In the genomic region with DNA sequence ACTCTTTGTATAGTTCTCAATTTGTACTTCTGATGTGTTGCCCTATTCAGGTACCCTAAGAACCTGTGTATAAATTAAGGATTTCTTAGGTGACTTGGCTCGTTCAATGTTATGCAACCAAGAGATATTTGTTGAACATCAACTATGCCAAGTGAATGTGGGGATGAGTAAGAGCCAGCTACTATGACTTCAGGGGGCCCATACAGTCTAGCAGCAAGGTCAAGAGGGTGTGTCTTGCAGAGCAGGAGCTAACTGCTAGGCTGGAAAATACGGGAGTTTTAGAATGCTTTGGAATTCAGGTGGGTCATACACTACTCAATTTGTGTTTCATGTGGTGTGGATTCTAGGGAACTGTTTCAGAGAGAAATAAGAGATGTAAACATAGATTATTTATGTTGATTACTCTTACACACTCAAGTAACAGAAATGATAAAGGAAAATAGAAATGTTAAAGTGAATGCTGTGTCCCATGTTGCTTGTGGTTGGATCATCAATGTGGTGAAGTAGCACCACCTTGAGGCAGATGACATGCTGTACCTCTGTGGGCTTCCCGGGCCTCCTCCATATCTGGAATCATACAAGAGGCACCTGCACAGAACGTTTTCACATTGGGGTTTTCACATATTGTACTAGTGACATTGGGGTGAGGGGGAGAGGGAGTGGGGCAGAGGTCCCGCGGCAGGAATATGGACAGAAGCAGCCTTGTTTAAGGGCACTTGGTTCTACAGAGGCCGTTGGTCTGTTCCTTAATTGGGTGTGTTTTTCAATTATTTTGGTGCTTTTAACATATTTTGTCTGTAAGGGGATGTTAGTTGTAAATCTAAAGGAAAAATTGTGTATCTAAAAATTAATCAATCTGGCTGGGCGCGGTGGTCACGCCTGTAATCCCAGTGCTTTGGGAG, we compare ENCODE assay signal across 8 cellular contexts. TPM values are rescaled to one million over a fixed set of nuclear protein-coding genes. Genes with fewer than 3 reads are reported as not detected.
A peak's percentile ranks its signal among the peaks of the same experiment; 100 is the strongest.
DNase-seq lines count a peak whose midpoint lies in the region; FAIRE-seq and TF ChIP-seq lines count a peak whose summit lies in the region.

No MANE protein-coding gene starts in this region.

- H3K27me3 Mint-ChIP-seq in HFFc6 (ENCODE audit: insufficient read depth): peaks cover 2% of the 10 kb centered on the region; the same call in 1 of the 2 replicates

- no peaks in the 10 kb centered on the region for H3K9me3 Mint-ChIP-seq in HFFc6

- no peak overlapping the region for H3K4me3 ChIP-seq in bronchial epithelial cell (ENCODE audit: low read depth, low read length)

- DNase-seq in SHP77 (lab: John Stamatoyannopoulos, UW) (peak; percentile 44 to 61), SHP77 treated with DMSO at 0.1 percent for 48 hours (lab: John Stamatoyannopoulos, UW) (no peak), HFFc6 (peak; percentile 54), NCI-H1105 (lab: John Stamatoyannopoulos, UW) (peak; percentile 47), T-helper 9 cell (peak; percentile 12), bronchial epithelial cell (ENCODE audit: low read depth) (peak; percentile 78), kidney glomerular epithelial cell (lab: John Stamatoyannopoulos, UW) (peak; percentile 87)
- peak in 2 of 3 experiments; percentile 6 to 27 for DNase-seq in stimulated activated CD4-positive, alpha-beta T cell treated with anti-CD3 and anti-CD28 coated beads, TNF-alpha, amount 100 ng/mL, for 24 hours (ENCODE audit: low read depth in 3 of 3)

- TF ChIP-seq CTCF in HFFc6 (IDR thresholded peaks at IDR 0.05) (peak; percentile 79), bronchial epithelial cell (IDR thresholded peaks at IDR 0.05; ENCODE audit: insufficient read depth, low read length, severe bottlenecking) (peak; percentile 79)

- H3K4me1 Mint-ChIP-seq in HFFc6 (ENCODE audit: low read depth): peaks cover 44% of the 10 kb centered on the region

- H3K27me3 ChIP-seq in bronchial epithelial cell (ENCODE audit: control insufficient read depth, insufficient read depth, low read length): no peaks in the 10 kb centered on the region

- H3K27ac Mint-ChIP-seq in HFFc6: peak overlapping the region; percentile 37

- H3K36me3 ChIP-seq in bronchial epithelial cell (ENCODE audit: control insufficient read depth, insufficient read depth, low read length): peaks cover 1% of the 10 kb centered on the region

- no peak for FAIRE-seq in bronchial epithelial cell (lab: Jason Lieb, UNC)

- H3K36me3 Mint-ChIP-seq in HFFc6 (ENCODE audit: low read depth): peaks cover 30% of the 10 kb centered on the region

- H3K4me3 Mint-ChIP-seq in HFFc6: no peak overlapping the region

RNA-seq across cellular contexts. Expression of a gene that starts 12.4 kb away (rescaled TPM):
- total RNA-seq in HFFc6 (2021; fragmentation: NEBNext Ultra II Directional; extraction: Animal tissue kit (Norgen Biotek cat#: 25700)): 100 to 1,000 TPM; 231 to 263 (median 249) TPM
- total RNA-seq in bronchial epithelial cell: 95.3 and 182 TPM in 2 replicates

RNA-seq across cellular contexts. Expression of a gene that starts 30.0 kb away (rescaled TPM):
- not detected for total RNA-seq in HFFc6 (2021; fragmentation: NEBNext Ultra II Directional; extraction: Animal tissue kit (Norgen Biotek cat#: 25700))
- not detected in 2 replicates for total RNA-seq in bronchial epithelial cell

RNA-seq across cellular contexts. Expression of a gene that starts 32.9 kb away (rescaled TPM):
- 1 to 10 TPM in 4 of 6 experiments, under 1 TPM in 2; 0.61 to 2.8 (median 1.5) TPM for total RNA-seq in HFFc6 (2021; fragmentation: NEBNext Ultra II Directional; extraction: Animal tissue kit (Norgen Biotek cat#: 25700))
- 96.4 and 202 TPM in 2 replicates for total RNA-seq in bronchial epithelial cell

Comparison
In these comparisons a context has a peak if more than half of its experiments do, and no peak if none do; other contexts are left out.
1. RNA of a gene that starts 32.9 kb away (total RNA-seq): 96.4 to 202 TPM in bronchial epithelial cell; 0.61 to 2.8 TPM in HFFc6; every median in the first group is over 10 times any median in the second.